ENCODE assay signal across 20 cellular contexts in genomic region chr3:136249091-136249490, GRCh38. TPM values are rescaled to one million over a fixed set of nuclear protein-coding genes. Genes with fewer than 3 reads are reported as not detected.
DNase-seq lines count a peak whose midpoint lies in the region; ATAC-seq and TF ChIP-seq lines count a peak whose summit lies in the region.
"Had no signal": no experiment of that assay in that cellular context is flagged by ENCODE, and none has a peak within 500 bp of the region (broad histone marks: within the 10 kb centered on the region; RNA-seq: fewer than 3 reads in every experiment).

No MANE protein-coding gene starts in this region.

- CTCF ChIA-PET in activated naive CD4-positive, alpha-beta T cell treated with anti-CD3 and anti-CD28 coated beads, Interleukin-2, amount 10 ng/mL, durations not matched to agents 7 days and 5 days (lab: Charles Lee) = interaction anchor here (0.6 to 2.0 kb wide), 2 partner anchors 55 to 503 kb away, joined by 4 to 6 read pairs; partner anchors contain the start of gene STAG1

- H3K9me3 Mint-ChIP-seq in activated naive CD4-positive, alpha-beta T cell treated with anti-CD3 and anti-CD28 coated beads, Interleukin-2, amount 10 ng/mL, durations not matched to agents 7 days and 5 days = no peaks in the 10 kb centered on the region
- peaks cover 3% of the 10 kb centered on the region for H3K9me3 Mint-ChIP-seq in glutamatergic neuron (ENCODE audit: unreplicated experiment)
- no peaks in the 10 kb centered on the region for H3K9me3 Mint-ChIP-seq in stimulated activated effector memory CD8-positive, alpha-beta T cell treated with anti-CD3 and anti-CD28 coated beads, Interleukin-12 subunit alpha, Interleukin-12 subunit beta, amount 100 ng/mL, for 72 hours
- H3K9me3 Mint-ChIP-seq: H9 had no signal

- H3K4me1 ChIP-seq in KMS-11 (ENCODE audit: low read depth, poor library complexity, severe bottlenecking) = peaks cover 29% of the 10 kb centered on the region

- peak overlapping the region; percentile 37; the same call in 1 of the 2 replicates for H3K4me2 ChIP-seq in KMS-11

- in situ Hi-C loops in KBM-7 (cut with MboI; ENCODE audit: low pct_unique_long_range_greater_than_20kb, low sequenced_read_pairs) = no loop called here

- H3K4me3 ChIP-seq in KMS-11 (IDR thresholded peaks at IDR 0.05; ENCODE audit: insufficient read depth, low read depth, low read length) = no peak overlapping the region

- no peak for ATAC-seq in stimulated activated effector memory CD8-positive, alpha-beta T cell treated with anti-CD3 and anti-CD28 coated beads, Interleukin-12 subunit alpha, Interleukin-12 subunit beta, amount 100 ng/mL, for 72 hours
- ATAC-seq: T-helper 17 cell had no signal

- H3K4me3 Mint-ChIP-seq in activated naive CD4-positive, alpha-beta T cell treated with anti-CD3 and anti-CD28 coated beads, Interleukin-2, amount 10 ng/mL, durations not matched to agents 7 days and 5 days = peak overlapping the region; percentile 2
- peak overlapping the region; percentile 9 for H3K4me3 Mint-ChIP-seq in glutamatergic neuron (ENCODE audit: unreplicated experiment)
- no peak overlapping the region for H3K4me3 Mint-ChIP-seq in stimulated activated effector memory CD8-positive, alpha-beta T cell treated with anti-CD3 and anti-CD28 coated beads, Interleukin-12 subunit alpha, Interleukin-12 subunit beta, amount 100 ng/mL, for 72 hours

- peaks cover 4% of the 10 kb centered on the region for H3K27me3 Mint-ChIP-seq in activated naive CD4-positive, alpha-beta T cell treated with anti-CD3 and anti-CD28 coated beads, Interleukin-2, amount 10 ng/mL, durations not matched to agents 7 days and 5 days
- no peaks in the 10 kb centered on the region for H3K27me3 Mint-ChIP-seq in glutamatergic neuron (ENCODE audit: unreplicated experiment)
- H3K27me3 Mint-ChIP-seq: T-helper 17 cell had no signal

- no peaks in the 10 kb centered on the region for H4K20me1 ChIP-seq in KMS-11 (ENCODE audit: insufficient read depth)

- no peak overlapping the region for H2AFZ ChIP-seq in KMS-11 (ENCODE audit: low read depth)

- H3K27ac ChIP-seq in KMS-11 = no peak overlapping the region

- DNase-seq in activated naive CD4-positive, alpha-beta T cell treated with anti-CD3 and anti-CD28 coated beads, Interleukin-2, amount 10 ng/mL, durations not matched to agents 7 days and 5 days = no peak
- no peak for DNase-seq in activated naive CD4-positive, alpha-beta T cell treated with anti-CD3 and anti-CD28 coated beads, Interleukin-2, amount 50 U/mL, for 16 hours
- no peak for DNase-seq in glutamatergic neuron
- DNase-seq in stimulated activated effector memory CD8-positive, alpha-beta T cell treated with anti-CD3 and anti-CD28 coated beads, Interleukin-12 subunit alpha, Interleukin-12 subunit beta, amount 100 ng/mL, for 72 hours (ENCODE audit: low spot score in 2 of 2) = no peak
- DNase-seq in foreskin melanocyte = no peak
- no peak for DNase-seq in RPMI8226
- DNase-seq in KBM-7 = no peak
- DNase-seq: activated CD4-positive, alpha-beta T cell treated with anti-CD3 and anti-CD28 coated beads, Interleukin-2, amount 50 U/mL, for 1 hour; activated CD8-positive, alpha-beta memory T cell treated with anti-CD3 and anti-CD28 coated beads, Interleukin-2, amount 50 U/mL, for 4 hours; dorsolateral prefrontal cortex; H9; mammary epithelial cell; NCI-H1105; NCI-H2081; NCI-H446 treated with DMSO at 0.1 percent for 48 hours; occipital lobe; retina; T-helper 17 cell had no signal

- no peak overlapping the region for H3K9ac ChIP-seq in KMS-11

- H3K27me3 ChIP-seq in KMS-11 (ENCODE audit: insufficient read depth, low read depth) = no peaks in the 10 kb centered on the region
- H3K27me3 ChIP-seq: BLaER1, dorsolateral prefrontal cortex had no signal

- no peaks in the 10 kb centered on the region for H3K36me3 Mint-ChIP-seq in activated naive CD4-positive, alpha-beta T cell treated with anti-CD3 and anti-CD28 coated beads, Interleukin-2, amount 10 ng/mL, durations not matched to agents 7 days and 5 days
- no peaks in the 10 kb centered on the region for H3K36me3 Mint-ChIP-seq in glutamatergic neuron (ENCODE audit: unreplicated experiment)
- H3K36me3 Mint-ChIP-seq in stimulated activated effector memory CD8-positive, alpha-beta T cell treated with anti-CD3 and anti-CD28 coated beads, Interleukin-12 subunit alpha, Interleukin-12 subunit beta, amount 100 ng/mL, for 72 hours = peaks cover 5% of the 10 kb centered on the region

- H3K79me2 ChIP-seq in KMS-11 (ENCODE audit: insufficient read depth, low read depth) = peaks cover 28% of the 10 kb centered on the region

- no peaks in the 10 kb centered on the region for H3K36me3 ChIP-seq in KMS-11 (ENCODE audit: insufficient read depth)

- H3K4me1 Mint-ChIP-seq in activated naive CD4-positive, alpha-beta T cell treated with anti-CD3 and anti-CD28 coated beads, Interleukin-2, amount 10 ng/mL, durations not matched to agents 7 days and 5 days = peaks cover 23% of the 10 kb centered on the region
- H3K4me1 Mint-ChIP-seq in glutamatergic neuron (ENCODE audit: low read depth, unreplicated experiment) = peaks cover 7% of the 10 kb centered on the region
- peaks cover 21% of the 10 kb centered on the region for H3K4me1 Mint-ChIP-seq in stimulated activated effector memory CD8-positive, alpha-beta T cell treated with anti-CD3 and anti-CD28 coated beads, Interleukin-12 subunit alpha, Interleukin-12 subunit beta, amount 100 ng/mL, for 72 hours

- no peak for TF ChIP-seq CTCF in KMS-11 (conservative IDR thresholded peaks at IDR 0.05; ENCODE audit: low read depth, low read length)
- TF ChIP-seq CTCF in glutamatergic neuron (IDR thresholded peaks at IDR 0.05; ENCODE audit: partially characterized antibody, unreplicated experiment) = no peak

- H3K27ac Mint-ChIP-seq in activated naive CD4-positive, alpha-beta T cell treated with anti-CD3 and anti-CD28 coated beads, Interleukin-2, amount 10 ng/mL, durations not matched to agents 7 days and 5 days = no peak overlapping the region
- no peak overlapping the region for H3K27ac Mint-ChIP-seq in glutamatergic neuron (ENCODE audit: unreplicated experiment)
- peak overlapping the region; percentile 91 for H3K27ac Mint-ChIP-seq in stimulated activated effector memory CD8-positive, alpha-beta T cell treated with anti-CD3 and anti-CD28 coated beads, Interleukin-12 subunit alpha, Interleukin-12 subunit beta, amount 100 ng/mL, for 72 hours

RNA-seq across cellular contexts. Expression of gene PCCB, which starts 1.0 kb away (rescaled TPM):
- total RNA-seq in glutamatergic neuron (ENCODE audit: unreplicated experiment) = 28.1 TPM

RNA-seq across cellular contexts. Expression of gene MSL2, which starts 53.0 kb away (rescaled TPM):
- 32.8 TPM for total RNA-seq in glutamatergic neuron (ENCODE audit: unreplicated experiment)
